18 cellular contexts compared by ENCODE assay signal in genomic region chr12:24407884-24408283, GRCh38.
"Had no signal": no experiment of that assay in that cellular context is flagged by ENCODE, and none has a peak within 500 bp of the region (broad histone marks: within the 10 kb centered on the region; RNA-seq: fewer than 3 reads in every experiment).

No MANE protein-coding gene starts in this region.

- H3K9me3 ChIP-seq: neutrophil, sigmoid colon, testis, tibial nerve, upper lobe of right lung, vagina had no signal

- H3K4me1 ChIP-seq: foreskin keratinocyte, sigmoid colon, testis, tibial nerve, upper lobe of right lung had no signal

- H3K27me3 Mint-ChIP-seq: naive B cell; stimulated activated naive B cell treated with anti-CD40 and anti-IgM and Interleukin-4, amounts not matched to agents 10 μg/mL and 1 μg/mL and 100 μg/mL, for 72 hours had no signal

- ATAC-seq: upper lobe of right lung had no signal

- H3K4me3 Mint-ChIP-seq: endodermal cell; stimulated activated naive B cell treated with anti-CD40 and anti-IgM and Interleukin-4, amounts not matched to agents 10 μg/mL and 1 μg/mL and 100 μg/mL, for 72 hours; stimulated activated naive CD8-positive, alpha-beta T cell treated with anti-CD3 and anti-CD28 coated beads, Interleukin-15, amount 100 ng/mL, for 72 hours had no signal

- DNase-seq: effector CD4-positive, alpha-beta T cell; endodermal cell; erythroblast; foreskin keratinocyte; kidney glomerular epithelial cell; mesendoderm; naive B cell; sigmoid colon; stimulated activated CD4-positive, alpha-beta T cell treated with anti-CD3 and anti-CD28 coated beads, Interleukin-2, amount 100 ng/mL, for 24 hours; stimulated activated CD4-positive, alpha-beta T cell treated with anti-CD3 and anti-CD28 coated beads, Interleukin-4, amount 100 ng/mL, for 4 hours; stimulated activated naive B cell treated with anti-CD40 and anti-IgM and Interleukin-4, amounts not matched to agents 10 μg/mL and 1 μg/mL and 100 μg/mL, for 72 hours; testis; upper lobe of right lung had no signal

- H3K36me3 ChIP-seq: neutrophil, sigmoid colon, upper lobe of right lung, vagina had no signal

- H3K27ac Mint-ChIP-seq: endodermal cell; stimulated activated naive B cell treated with anti-CD40 and anti-IgM and Interleukin-4, amounts not matched to agents 10 μg/mL and 1 μg/mL and 100 μg/mL, for 72 hours; stimulated activated naive CD8-positive, alpha-beta T cell treated with anti-CD3 and anti-CD28 coated beads, Interleukin-15, amount 100 ng/mL, for 72 hours had no signal

- H3K36me3 Mint-ChIP-seq: naive B cell; stimulated activated naive B cell treated with anti-CD40 and anti-IgM and Interleukin-4, amounts not matched to agents 10 μg/mL and 1 μg/mL and 100 μg/mL, for 72 hours had no signal

- H3K27me3 ChIP-seq: foreskin keratinocyte, neutrophil, sigmoid colon, testis, tibial nerve, upper lobe of right lung, vagina had no signal

- H3K4me3 ChIP-seq: sigmoid colon, skin epidermis, testis, tibial nerve, upper lobe of right lung, vagina had no signal

- H3K9me3 Mint-ChIP-seq: stimulated activated naive B cell treated with anti-CD40 and anti-IgM and Interleukin-4, amounts not matched to agents 10 μg/mL and 1 μg/mL and 100 μg/mL, for 72 hours had no signal

- H3K27ac ChIP-seq: foreskin keratinocyte, neutrophil, sigmoid colon, testis, tibial nerve, upper lobe of right lung, vagina had no signal
